Comparison of ENCODE assay signal across 20 cellular contexts in genomic region chr16:86270696-86271095, GRCh38.
A peak's percentile ranks its signal among the peaks of the same experiment; 100 is the strongest.
DNase-seq lines count a peak whose midpoint lies in the region; ATAC-seq and TF ChIP-seq lines count a peak whose summit lies in the region.
"Had no signal": no experiment of that assay in that cellular context is flagged by ENCODE, and none has a peak within 500 bp of the region (broad histone marks: within the 10 kb centered on the region; RNA-seq: fewer than 3 reads in every experiment).

No MANE protein-coding gene starts in this region.

- peak overlapping the region; percentile 57 for H3K27ac Mint-ChIP-seq in neural crest cell (ENCODE audit: unreplicated experiment)
- H3K27ac Mint-ChIP-seq: CD14-positive monocyte had no signal

- DNase-seq in Daoy (ENCODE audit: low read depth) (peak; percentile 33), epidermal melanocyte (ENCODE audit: insufficient read length, low spot score) (peak; percentile 3), neural crest cell (ENCODE audit: low read depth, low spot score) (no peak), ureter (ENCODE audit: low spot score) (peak; percentile 39), HAP-1 (ENCODE audit: low spot score in 2 of 2) (no peak), omental fat pad (ENCODE audit: low spot score) (no peak), NCI-H510A treated with DMSO at 0.1 percent for 48 hours (lab: John Stamatoyannopoulos, UW) (no peak)
- DNase-seq: CD8-positive, alpha-beta memory T cell; DMS 273 treated with DMSO at 0.1 percent for 48 hours; DND-41; GM23248; H7; MM.1S; NCI-H2029 treated with DMSO at 0.1 percent for 48 hours; NCI-H446 treated with DMSO at 0.1 percent for 48 hours; NCI-H526 treated with DMSO at 0.1 percent for 48 hours; SHP77 had no signal

- no peaks in the 10 kb centered on the region for H3K36me3 ChIP-seq in HAP-1 (replicated peaks)

- no peak overlapping the region for H3K4me3 ChIP-seq in HAP-1
- H3K4me3 ChIP-seq: GM23248, K562 had no signal

- in situ Hi-C loops in HAP-1 (cut with MboI; ENCODE audit: low sequenced_read_pairs) = no loop called here

- H3K9me3 Mint-ChIP-seq in neural crest cell = no peaks in the 10 kb centered on the region

- ATAC-seq in omental fat pad (ENCODE audit: low FRiP score) = no peak
- ATAC-seq: HepG2, K562 had no signal

- H3K4me1 Mint-ChIP-seq in neural crest cell = no peaks in the 10 kb centered on the region
- H3K4me1 Mint-ChIP-seq: CD14-positive monocyte; CD8-positive, alpha-beta memory T cell had no signal

- TF ChIP-seq CTCF in neural crest cell (conservative IDR thresholded peaks at IDR 0.05) = no peak
- TF ChIP-seq CTCF in omental fat pad (IDR thresholded peaks at IDR 0.05) = no peak

- H3K27me3 ChIP-seq in HAP-1 (ENCODE audit: low read depth) = no peaks in the 10 kb centered on the region

- no peak overlapping the region for H3K4me3 Mint-ChIP-seq in neural crest cell
- H3K4me3 Mint-ChIP-seq: CD14-positive monocyte; CD8-positive, alpha-beta memory T cell had no signal

- H3K9me3 ChIP-seq in HAP-1 = no peaks in the 10 kb centered on the region

- peaks cover 47% of the 10 kb centered on the region for H3K27me3 Mint-ChIP-seq in neural crest cell (ENCODE audit: low read depth)

- H3K4me1 ChIP-seq in HAP-1 = no peaks in the 10 kb centered on the region

- no peaks in the 10 kb centered on the region for H3K36me3 Mint-ChIP-seq in neural crest cell (ENCODE audit: low read depth)
- H3K36me3 Mint-ChIP-seq: CD14-positive monocyte; CD8-positive, alpha-beta memory T cell had no signal

Comparison
In these comparisons a context has a peak if more than half of its experiments do, and no peak if none do; other contexts are left out.
1. DNase-seq: peak in Daoy (single experiment), epidermal melanocyte (single experiment) and ureter (single experiment); none in neural crest cell (single experiment), HAP-1 (0 of 2), omental fat pad (single experiment) and NCI-H510A treated with DMSO at 0.1 percent for 48 hours (single experiment).